ENCODE assay signal across 24 cellular contexts in the genomic region with DNA sequence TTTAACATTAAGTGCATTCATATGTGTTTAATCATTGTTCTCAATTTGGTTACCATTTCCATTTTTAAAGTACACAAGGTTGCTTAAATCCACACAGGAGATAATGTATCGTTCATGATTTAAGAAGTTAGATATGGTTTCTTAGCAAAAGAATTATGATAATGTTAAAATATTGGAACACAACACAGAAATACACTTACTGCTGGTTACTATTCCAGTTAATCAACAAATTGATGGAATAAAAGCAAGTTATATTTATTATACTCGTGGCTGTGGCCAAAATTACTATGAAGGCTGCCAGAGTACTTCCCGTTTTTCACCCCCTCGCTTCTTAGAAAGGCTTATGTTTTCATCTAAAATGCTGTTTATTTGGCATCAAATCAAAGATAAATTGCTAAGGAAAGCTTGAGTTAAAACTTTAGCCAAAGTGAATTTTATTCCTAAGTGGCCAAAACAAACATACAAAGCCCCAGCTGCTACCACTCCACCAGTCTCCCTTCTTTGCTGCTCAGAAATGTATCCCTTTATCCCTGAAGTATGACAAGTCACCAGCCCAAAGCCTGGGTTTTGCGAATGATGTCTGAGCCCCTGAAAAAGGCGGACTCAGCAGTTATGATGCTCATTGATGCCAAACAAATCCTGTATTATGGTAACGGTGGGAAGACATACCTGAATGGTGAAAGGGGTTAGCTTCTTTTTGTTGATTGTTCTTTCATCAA. TPM values are rescaled to one million over a fixed set of nuclear protein-coding genes. Genes with fewer than 3 reads are reported as not detected.
DNase-seq lines count a peak whose midpoint lies in the region; ATAC-seq and TF ChIP-seq lines count a peak whose summit lies in the region.
"Had no signal": no experiment of that assay in that cellular context is flagged by ENCODE, and none has a peak within 500 bp of the region (broad histone marks: within the 10 kb centered on the region; RNA-seq: fewer than 3 reads in every experiment).

No MANE protein-coding gene starts in this region.

- no CpG with 5 or more reads among the region's 7 CpGs for WGBS in IMR-90 (ENCODE audit: extremely low coverage in 2 of 2, insufficient read length in 1 of 2), 2 experiments

- peaks cover 35 to 75% of the 10 kb centered on the region in 2 donors for H3K36me3 Mint-ChIP-seq in activated naive CD4-positive, alpha-beta T cell treated with anti-CD3 and anti-CD28 coated beads, Interleukin-2, amount 50 U/mL, for 72 hours
- H3K36me3 Mint-ChIP-seq in activated naive CD4-positive, alpha-beta T cell treated with anti-CD3 and anti-CD28 coated beads, Interleukin-2, amount 10 ng/mL, durations not matched to agents 7 days and 5 days: peaks cover 83% of the 10 kb centered on the region

- H2BK120ac ChIP-seq in IMR-90 (ENCODE audit: low read depth, low read length): no peak overlapping the region

- TF ChIP-seq RAD21 in IMR-90 (IDR thresholded peaks at IDR 0.05; ENCODE audit: low read length): no peak

- no peak overlapping the region for H3K9ac ChIP-seq in IMR-90 (ENCODE audit: low read depth, low read length)
- H3K9ac ChIP-seq: KMS-11 had no signal

- no peak overlapping the region for H3K4ac ChIP-seq in IMR-90 (ENCODE audit: low read depth, low read length)

- ATAC-seq in activated naive CD4-positive, alpha-beta T cell treated with anti-CD3 and anti-CD28 coated beads, Interleukin-2, amount 50 U/mL, for 72 hours: no peak
- ATAC-seq in IMR-90 (ENCODE audit: low read depth): no peak
- no peak for ATAC-seq in GM18517 (IDR thresholded peaks at IDR 0.05; ENCODE audit: unreplicated experiment)
- ATAC-seq: activated CD4-positive, CD25-positive, alpha-beta regulatory T cell treated with anti-CD3 and anti-CD28 coated beads, Interleukin-2, amount 50 U/mL, for 24 hours had no signal

- no peaks in the 10 kb centered on the region for H3K27me3 Mint-ChIP-seq in activated naive CD4-positive, alpha-beta T cell treated with anti-CD3 and anti-CD28 coated beads, Interleukin-2, amount 10 ng/mL, durations not matched to agents 7 days and 5 days

- no peak overlapping the region for H2BK5ac ChIP-seq in IMR-90 (ENCODE audit: low read depth, low read length, poor library complexity, severe bottlenecking)

- H3K4me2 ChIP-seq in IMR-90 (ENCODE audit: low read depth, low read length): no peak overlapping the region
- H3K4me2 ChIP-seq: KMS-11 had no signal

- CTCF ChIA-PET in activated naive CD4-positive, alpha-beta T cell treated with anti-CD3 and anti-CD28 coated beads, Interleukin-2, amount 10 ng/mL, durations not matched to agents 7 days and 5 days (lab: Charles Lee): interaction anchor here (1.3 to 1.6 kb wide), 2 partner anchors 22 to 28 kb away, joined by 3 read pairs; no protein-coding TSS in a partner anchor
- CTCF ChIA-PET in IMR-90 (lab: Yijun Ruan, JAX): no interaction called here

- no peak overlapping the region for H3K4me3 ChIP-seq in IMR-90 (ENCODE audit: insufficient read depth, low read depth, low read length)
- H3K4me3 ChIP-seq in astrocyte of the cerebellum (ENCODE audit: low read depth, low read length): no peak overlapping the region
- H3K4me3 ChIP-seq in neutrophil (ENCODE audit: low read depth in 1 of 2, low read length in 1 of 2): no peak overlapping the region

- no peaks in the 10 kb centered on the region for H3K9me1 ChIP-seq in IMR-90 (ENCODE audit: insufficient read depth, low read length)

- no peaks in the 10 kb centered on the region for H3K4me1 ChIP-seq in IMR-90 (ENCODE audit: control insufficient read depth, insufficient read depth, low read length)
- peaks cover 7 to 18% of the 10 kb centered on the region in 2 experiments for H3K4me1 ChIP-seq in neutrophil (ENCODE audit: control insufficient read depth in 1 of 2, insufficient read depth in 1 of 2, low read depth in 1 of 2, low read length in 1 of 2)

- intact Hi-C loops in IMR-90 (cut with micrococcal nuclease): no loop called here

- H4K91ac ChIP-seq in IMR-90 (ENCODE audit: insufficient read depth, low read depth, low read length): no peak overlapping the region

- no peak overlapping the region for H2BK15ac ChIP-seq in IMR-90 (ENCODE audit: low read depth, low read length)

- no peak overlapping the region for H3K18ac ChIP-seq in IMR-90 (ENCODE audit: low read depth, low read length)

- TF ChIP-seq POLR2A in IMR-90 (IDR thresholded peaks at IDR 0.05; ENCODE audit: low read depth, low read length) (no peak), erythroblast (IDR thresholded peaks at IDR 0.05; ENCODE audit: low read length) (no peak)

- H3K27ac ChIP-seq in IMR-90 (ENCODE audit: insufficient read depth, low read length): no peak overlapping the region
- H3K27ac ChIP-seq in neutrophil: peak overlapping the region; percentile 35
- H3K27ac ChIP-seq: KMS-11 had no signal

- H2AK5ac ChIP-seq in IMR-90 (ENCODE audit: low read depth, low read length): no peak overlapping the region

- peaks cover 4% of the 10 kb centered on the region for H3K27me3 ChIP-seq in IMR-90 (ENCODE audit: control insufficient read depth, insufficient read depth, low read length)
- no peaks in the 10 kb centered on the region for H3K27me3 ChIP-seq in neutrophil

- H2BK20ac ChIP-seq in IMR-90 (ENCODE audit: low read depth, low read length): no peak overlapping the region

- H3K79me1 ChIP-seq in IMR-90 (ENCODE audit: low read depth in 1 of 2, low read length in 2 of 2): no peaks in the 10 kb centered on the region

- dilution Hi-C loops in IMR-90 (cut with HindIII; ENCODE audit: low sequenced_read_pairs, unreplicated experiment): no loop called here

- no peak overlapping the region for H3K23ac ChIP-seq in IMR-90 (ENCODE audit: low read depth, low read length)

- no TSS peak for BruUV-seq in IMR-90 (replicated peaks; lab: Mats Ljungman, UMichigan)

- no peak overlapping the region for H3K4me3 Mint-ChIP-seq in activated naive CD4-positive, alpha-beta T cell treated with anti-CD3 and anti-CD28 coated beads, Interleukin-2, amount 10 ng/mL, durations not matched to agents 7 days and 5 days

- no peak for TF ChIP-seq CTCF in IMR-90 (conservative IDR thresholded peaks at IDR 0.05; ENCODE audit: low read depth, low read length)
- no peak for TF ChIP-seq CTCF in astrocyte of the cerebellum (IDR thresholded peaks at IDR 0.05; ENCODE audit: low read depth, low read length, missing control alignments)
- no peak for TF ChIP-seq CTCF in neutrophil (IDR thresholded peaks at IDR 0.05)

- no peak overlapping the region for H2AK9ac ChIP-seq in IMR-90 (replicated peaks; ENCODE audit: low read depth, low read length, poor library complexity)

- H3K36me3 ChIP-seq in IMR-90 (ENCODE audit: control insufficient read depth, insufficient read depth, low read length): no peaks in the 10 kb centered on the region
- H3K36me3 ChIP-seq in neutrophil: peaks cover 100% of the 10 kb centered on the region

- DNase-seq in activated naive CD4-positive, alpha-beta T cell treated with anti-CD3 and anti-CD28 coated beads, Interleukin-2, amount 50 U/mL, for 72 hours (ENCODE audit: low spot score in 2 of 2): no peak
- no peak for DNase-seq in activated naive CD4-positive, alpha-beta T cell treated with anti-CD3 and anti-CD28 coated beads, Interleukin-2, amount 10 ng/mL, durations not matched to agents 7 days and 5 days
- DNase-seq in IMR-90 (no peak), astrocyte of the cerebellum (ENCODE audit: low read depth) (peak; percentile 13), erythroblast (lab: John Stamatoyannopoulos, UW) (no peak), SKM-1 treated with dmso at 0.1 percent for 144 hours (lab: John Stamatoyannopoulos, UW; ENCODE audit: unreplicated experiment) (no peak)
- DNase-seq: cerebellar nuclear complex; effector memory CD4-positive, alpha-beta T cell; GDM1; NCI-H1048; NCI-H2081 treated with DMSO at 0.1 percent for 48 hours; NCI-H526; OCI-M1; posterior cingulate gyrus; small intestine; stimulated activated CD4-positive, alpha-beta T cell treated with anti-CD3 and anti-CD28 coated beads, Interleukin-4, amount 100 ng/mL, for 1 hour; substantia nigra; T-helper 9 cell had no signal

- no peak overlapping the region for H4K5ac ChIP-seq in IMR-90 (ENCODE audit: low read depth, low read length)

- no peak overlapping the region for H4K8ac ChIP-seq in IMR-90 (ENCODE audit: low read depth in 2 of 2, low read length in 2 of 2)

- H3K4me1 Mint-ChIP-seq in activated naive CD4-positive, alpha-beta T cell treated with anti-CD3 and anti-CD28 coated beads, Interleukin-2, amount 10 ng/mL, durations not matched to agents 7 days and 5 days: peaks cover 38% of the 10 kb centered on the region

- in situ Hi-C loops in IMR-90 (cut with MboI; ENCODE audit: low sequenced_read_pairs): no loop called here
- in situ Hi-C loops in astrocyte of the cerebellum (cut with HindIII; ENCODE audit: low sequenced_read_pairs): no loop called here

- no peak overlapping the region for H2AFZ ChIP-seq in IMR-90 (replicated peaks; ENCODE audit: low read length, poor library complexity)

- no peaks in the 10 kb centered on the region for H4K20me1 ChIP-seq in IMR-90 (ENCODE audit: insufficient read depth, low read length)

- POLR2A ChIA-PET in IMR-90 (lab: Charles Lee; ENCODE audit: unreplicated experiment): no interaction called here

- no peak overlapping the region for H3K56ac ChIP-seq in IMR-90 (ENCODE audit: extremely low read depth, insufficient read depth, low read length)

- H3K27ac Mint-ChIP-seq in activated naive CD4-positive, alpha-beta T cell treated with anti-CD3 and anti-CD28 coated beads, Interleukin-2, amount 50 U/mL, for 72 hours: peak overlapping the region; percentile 85 to 92
- no peak overlapping the region for H3K27ac Mint-ChIP-seq in activated naive CD4-positive, alpha-beta T cell treated with anti-CD3 and anti-CD28 coated beads, Interleukin-2, amount 10 ng/mL, durations not matched to agents 7 days and 5 days

- H3K9me3 ChIP-seq in IMR-90 (ENCODE audit: control insufficient read depth, insufficient read depth, low read length): no peaks in the 10 kb centered on the region
- peaks cover 22% of the 10 kb centered on the region for H3K9me3 ChIP-seq in neutrophil

- no peak overlapping the region for H3K14ac ChIP-seq in IMR-90 (replicated peaks; ENCODE audit: low read depth, low read length)

- H3K9me3 Mint-ChIP-seq in activated naive CD4-positive, alpha-beta T cell treated with anti-CD3 and anti-CD28 coated beads, Interleukin-2, amount 50 U/mL, for 72 hours: no peaks in the 10 kb centered on the region
- no peaks in the 10 kb centered on the region for H3K9me3 Mint-ChIP-seq in activated naive CD4-positive, alpha-beta T cell treated with anti-CD3 and anti-CD28 coated beads, Interleukin-2, amount 10 ng/mL, durations not matched to agents 7 days and 5 days

RNA-seq across cellular contexts. Expression of gene LCP1, which starts 27.7 kb away (rescaled TPM):
- 1,000 to 10,000 TPM in 1 of 2 donors, 100 to 1,000 TPM in 1; 761 to 1,053 TPM for total RNA-seq in activated naive CD4-positive, alpha-beta T cell treated with anti-CD3 and anti-CD28 coated beads, Interleukin-2, amount 50 U/mL, for 72 hours
- not detected in 2 replicates for total RNA-seq in IMR-90 (2012; rRNA removed)
- not detected in 2 replicates for polyA plus RNA-seq in IMR-90 (2012; rRNA removed)
- polyA plus RNA-seq in IMR-90 (2012; cell fraction: cytosol; rRNA removed): not detected in 2 replicates
- not detected in 2 replicates for polyA plus RNA-seq in IMR-90 (2012; cell fraction: nucleus; rRNA removed; ENCODE audit: low replicate concordance)

RNA-seq across cellular contexts. Expression of gene CPB2, which starts 49.5 kb away (rescaled TPM):
- total RNA-seq in activated naive CD4-positive, alpha-beta T cell treated with anti-CD3 and anti-CD28 coated beads, Interleukin-2, amount 50 U/mL, for 72 hours: not detected
- total RNA-seq in IMR-90 (2012; rRNA removed): not detected in 2 replicates
- polyA plus RNA-seq in IMR-90 (2012; rRNA removed): not detected in 2 replicates
- not detected in 2 replicates for polyA plus RNA-seq in IMR-90 (2012; cell fraction: cytosol; rRNA removed)
- not detected in 2 replicates for polyA plus RNA-seq in IMR-90 (2012; cell fraction: nucleus; rRNA removed; ENCODE audit: low replicate concordance)
- total RNA-seq: fibroblast of lung had no signal
- polyA plus RNA-seq: fibroblast of lung, small intestine had no signal

RNA-seq across cellular contexts. Expression of gene LRRC63, which starts 57.4 kb away (rescaled TPM):
- total RNA-seq in activated naive CD4-positive, alpha-beta T cell treated with anti-CD3 and anti-CD28 coated beads, Interleukin-2, amount 50 U/mL, for 72 hours: under 1 TPM; 0.16 to 0.99 TPM
- not detected in 2 replicates for total RNA-seq in IMR-90 (2012; rRNA removed)
- polyA plus RNA-seq in IMR-90 (2012; rRNA removed): not detected in 2 replicates
- polyA plus RNA-seq in IMR-90 (2012; cell fraction: cytosol; rRNA removed): not detected in 2 replicates
- not detected in 2 replicates for polyA plus RNA-seq in IMR-90 (2012; cell fraction: nucleus; rRNA removed; ENCODE audit: low replicate concordance)
- total RNA-seq: lower leg skin had no signal
- polyA plus RNA-seq: fibroblast of lung had no signal

Comparison
In these comparisons a context has a peak if more than half of its experiments do, and no peak if none do; other contexts are left out.
1. RNA of gene LCP1, which starts 27.7 kb away (total RNA-seq): 761 to 1,053 TPM in activated naive CD4-positive, alpha-beta T cell treated with anti-CD3 and anti-CD28 coated beads, Interleukin-2, amount 50 U/mL, for 72 hours; not detected in IMR-90; every median in the first group is over 100 times any median in the second.